7 cellular contexts compared by ENCODE assay signal in genomic region chr11:89333704-89334103, GRCh38.
DNase-seq lines count a peak whose midpoint lies in the region; TF ChIP-seq lines count a peak whose summit lies in the region.
"Not testable (repeated sequence)": the region's sequence is repeated elsewhere in the genome, so short reads cannot be mapped to it uniquely, and the experiment has no call there.

No MANE protein-coding gene starts in this region.

- BruUV-seq in MCF 10A (replicated peaks; lab: Mats Ljungman, UMichigan) = not testable (repeated sequence)

- not testable (repeated sequence) for H3K9me3 Mint-ChIP-seq in MCF 10A (ENCODE audit: unreplicated experiment)

- H3K27ac Mint-ChIP-seq in MCF 10A (ENCODE audit: low read depth, unreplicated experiment) = not testable (repeated sequence)

- not testable (repeated sequence) for H3K36me3 Mint-ChIP-seq in MCF 10A (ENCODE audit: insufficient read depth, unreplicated experiment)

- CTCF ChIA-PET in MCF 10A (lab: Yijun Ruan, JAX) = interaction anchor here (0.8 to 2.1 kb wide), 4 partner anchors 47 to 119 kb away, joined by 3 to 21 read pairs (median 4); no protein-coding TSS in a partner anchor

- not testable (repeated sequence) for H3K27me3 Mint-ChIP-seq in MCF 10A (ENCODE audit: insufficient read depth, unreplicated experiment)

- TF ChIP-seq CTCF in MCF 10A (IDR thresholded peaks at IDR 0.05; ENCODE audit: unreplicated experiment) (peak; percentile 44), fibroblast of pulmonary artery (IDR thresholded peaks at IDR 0.05; ENCODE audit: low read length, missing control alignments) (peak; percentile 49)

- peaks cover 11% of the 10 kb centered on the region for H3K4me1 Mint-ChIP-seq in MCF 10A (ENCODE audit: insufficient read depth, unreplicated experiment)

- not testable (repeated sequence) for H3K4me3 ChIP-seq in fibroblast of pulmonary artery (replicated peaks; ENCODE audit: low read depth, low read length)

- in situ Hi-C loops in KBM-7 (cut with MboI; ENCODE audit: low pct_unique_long_range_greater_than_20kb, low sequenced_read_pairs) = not testable (repeated sequence)

- intact Hi-C loops in MCF 10A (cut with micrococcal nuclease) = loop anchor here (1.0 kb wide), 1 partner anchor 72 kb away; no protein-coding TSS in a partner anchor

- peak; percentile 23 for DNase-seq in EL
- DNase-seq in KBM-7 = peak; percentile 18
- DNase-seq in OCI-M1 (lab: John Stamatoyannopoulos, UW) = peak; percentile 64
- DNase-seq in MCF 10A (ENCODE audit: unreplicated experiment) = peak; percentile 29
- peak; percentile 68 for DNase-seq in fibroblast of pulmonary artery (ENCODE audit: low read depth)
- peak; percentile 39 for DNase-seq in left kidney (ENCODE audit: low read depth, low spot score)
- DNase-seq in pons (ENCODE audit: low spot score) = peak; percentile 82

- not testable (repeated sequence) for H3K4me3 Mint-ChIP-seq in MCF 10A (ENCODE audit: unreplicated experiment)

- POLR2A ChIA-PET in MCF 10A (lab: Yijun Ruan, JAX) = not testable (repeated sequence)

Comparison
In these comparisons a context has a peak if more than half of its experiments do, and no peak if none do; other contexts are left out.
1. DNase-seq: peak in every context shown above with its lines; median percentile 82 in pons; 68 in fibroblast of pulmonary artery; 64 in OCI-M1; 39 in left kidney; 29 in MCF 10A; 23 in EL; 18 in KBM-7.